ENCODE assay signal across 11 cellular contexts in genomic region chr12:125193798-125194562, GRCh38. TPM values are rescaled to one million over a fixed set of nuclear protein-coding genes. Genes with fewer than 3 reads are reported as not detected.
DNase-seq lines count a peak whose midpoint lies in the region; ATAC-seq and TF ChIP-seq lines count a peak whose summit lies in the region.
"Had no signal": no experiment of that assay in that cellular context is flagged by ENCODE, and none has a peak within 500 bp of the region (broad histone marks: within the 10 kb centered on the region; RNA-seq: fewer than 3 reads in every experiment).

No MANE protein-coding gene starts in this region.

- no peak overlapping the region for H3K9ac ChIP-seq in neuronal stem cell (ENCODE audit: low read depth, low read length, poor library complexity)

- no peak overlapping the region for H4K91ac ChIP-seq in neuronal stem cell (ENCODE audit: low read depth, low read length, poor library complexity)

- H4K8ac ChIP-seq in neuronal stem cell (ENCODE audit: low read depth, low read length): no peak overlapping the region

- no peaks in the 10 kb centered on the region for H3K36me3 Mint-ChIP-seq in activated naive CD4-positive, alpha-beta T cell treated with anti-CD3 and anti-CD28 coated beads for 36 hours (ENCODE audit: low read depth)
- H3K36me3 Mint-ChIP-seq: activated naive CD8-positive, alpha-beta T cell had no signal

- peaks cover 13% of the 10 kb centered on the region for H3K79me1 ChIP-seq in neuronal stem cell (ENCODE audit: low read depth, low read length)

- DNase-seq in DMS53 (lab: John Stamatoyannopoulos, UW) (peak; percentile 25), DMS53 treated with DMSO at 0.1 percent for 48 hours (lab: John Stamatoyannopoulos, UW; ENCODE audit: unreplicated experiment) (no peak), NCI-H510A (lab: John Stamatoyannopoulos, UW) (peak; percentile 33), choroid plexus epithelial cell (ENCODE audit: low read depth) (no peak), neuronal stem cell (ENCODE audit: low spot score) (no peak), T-helper 2 cell (no peak)
- DNase-seq in activated naive CD4-positive, alpha-beta T cell treated with anti-CD3 and anti-CD28 coated beads for 36 hours: no peak
- DNase-seq: gastrocnemius medialis, trophoblast cell had no signal

- H3K4me1 Mint-ChIP-seq in activated naive CD4-positive, alpha-beta T cell treated with anti-CD3 and anti-CD28 coated beads for 36 hours (ENCODE audit: low read depth): no peaks in the 10 kb centered on the region

- no peak overlapping the region for H2BK120ac ChIP-seq in neuronal stem cell (ENCODE audit: low read depth, low read length)

- intact Hi-C loops in activated naive CD4-positive, alpha-beta T cell treated with anti-CD3 and anti-CD28 coated beads for 36 hours (cut with micrococcal nuclease): no loop called here

- peak overlapping the region; percentile 24 for H3K27ac ChIP-seq in neuronal stem cell (replicated peaks; ENCODE audit: low read length)
- H3K27ac ChIP-seq: gastrocnemius medialis had no signal

- H3K4ac ChIP-seq in neuronal stem cell (ENCODE audit: low read length): no peak overlapping the region

- H3K18ac ChIP-seq in neuronal stem cell (ENCODE audit: low read length): no peak overlapping the region

- H3K4me3 Mint-ChIP-seq in activated naive CD4-positive, alpha-beta T cell treated with anti-CD3 and anti-CD28 coated beads for 36 hours: no peak overlapping the region
- H3K4me3 Mint-ChIP-seq: activated naive CD8-positive, alpha-beta T cell had no signal

- no peak overlapping the region for H3K4me2 ChIP-seq in neuronal stem cell (ENCODE audit: insufficient read depth, low read length, poor library complexity, severe bottlenecking)

- H3K36me3 ChIP-seq in neuronal stem cell (replicated peaks in 1 of 2; ENCODE audit: control insufficient read depth in 2 of 2, insufficient read depth in 2 of 2, low read length in 2 of 2): peaks cover 0 to 2% of the 10 kb centered on the region in 2 donors
- H3K36me3 ChIP-seq: gastrocnemius medialis had no signal

- H2BK5ac ChIP-seq in neuronal stem cell (ENCODE audit: low read length): peak overlapping the region; percentile 63

- H3K14ac ChIP-seq in neuronal stem cell (ENCODE audit: low read length): no peak overlapping the region

- no peak for ATAC-seq in HG03175 (IDR thresholded peaks at IDR 0.05; ENCODE audit: unreplicated experiment)
- ATAC-seq: gastrocnemius medialis had no signal

- H3K9me3 ChIP-seq in neuronal stem cell (replicated peaks in 1 of 2; ENCODE audit: control insufficient read depth in 2 of 2, insufficient read depth in 1 of 2, low read depth in 1 of 2, low read length in 2 of 2): no peaks in the 10 kb centered on the region
- H3K9me3 ChIP-seq: gastrocnemius medialis had no signal

- TF ChIP-seq CTCF in choroid plexus epithelial cell (conservative IDR thresholded peaks at IDR 0.05; ENCODE audit: low read depth, low read length): peak; percentile 19

- H3K27me3 ChIP-seq in neuronal stem cell (ENCODE audit: control insufficient read depth in 3 of 3, insufficient read depth in 3 of 3, low read depth in 1 of 3, low read length in 3 of 3): peaks cover 0 to 31% (median 0%) of the 10 kb centered on the region in 3 experiments

- H3K4me3 ChIP-seq in choroid plexus epithelial cell (ENCODE audit: low read depth, low read length): no peak overlapping the region
- H3K4me3 ChIP-seq in neuronal stem cell (ENCODE audit: low read length in 2 of 2): no peak overlapping the region
- H3K4me3 ChIP-seq: gastrocnemius medialis had no signal

- no peak overlapping the region for H2BK15ac ChIP-seq in neuronal stem cell (ENCODE audit: low read length)

- no peak overlapping the region for H2BK12ac ChIP-seq in neuronal stem cell (ENCODE audit: low read length)

- no CpG with 5 or more reads among the region's 16 CpGs for WGBS in neuronal stem cell (ENCODE audit: extremely low coverage in 2 of 2, insufficient read length in 2 of 2, insufficient replicate concordance in 1 of 2), 2 donors

- CTCF ChIA-PET in activated naive CD4-positive, alpha-beta T cell treated with anti-CD3 and anti-CD28 coated beads for 36 hours (lab: Charles Lee): interaction anchor here (1.1 kb wide), 1 partner anchor 12 kb away, joined by 3 read pairs; no protein-coding TSS in a partner anchor

- no peak overlapping the region for H3K27ac Mint-ChIP-seq in activated naive CD4-positive, alpha-beta T cell treated with anti-CD3 and anti-CD28 coated beads for 36 hours
- H3K27ac Mint-ChIP-seq: activated naive CD8-positive, alpha-beta T cell had no signal

- H3K23ac ChIP-seq in neuronal stem cell (ENCODE audit: low read depth, low read length, poor library complexity): no peak overlapping the region

- no peak overlapping the region for H2AK5ac ChIP-seq in neuronal stem cell (ENCODE audit: low read depth, low read length)

- H2AFZ ChIP-seq in neuronal stem cell (ENCODE audit: low read length): peak overlapping the region; percentile 78

- peaks cover 29% of the 10 kb centered on the region for H3K27me3 Mint-ChIP-seq in activated naive CD4-positive, alpha-beta T cell treated with anti-CD3 and anti-CD28 coated beads for 36 hours (ENCODE audit: low read depth)

- H3K9me3 Mint-ChIP-seq in activated naive CD4-positive, alpha-beta T cell treated with anti-CD3 and anti-CD28 coated beads for 36 hours: no peaks in the 10 kb centered on the region

- H3K4me1 ChIP-seq in neuronal stem cell (ENCODE audit: control insufficient read depth in 2 of 2, insufficient read depth in 1 of 2, low read depth in 1 of 2, low read length in 2 of 2): peaks cover 14 to 29% of the 10 kb centered on the region in 2 donors
- H3K4me1 ChIP-seq: gastrocnemius medialis had no signal

RNA-seq across cellular contexts. Expression of gene TMEM132B, which starts 7.8 kb away (rescaled TPM):
- polyA plus RNA-seq in neuronal stem cell (2013, experiment 1 of 2): 24.9 TPM
- polyA plus RNA-seq in neuronal stem cell (2013, experiment 2 of 2): 26.0 TPM
- total RNA-seq in activated naive CD4-positive, alpha-beta T cell treated with anti-CD3 and anti-CD28 coated beads for 36 hours: not detected

Comparison
In these comparisons a context has a peak if more than half of its experiments do, and no peak if none do; other contexts are left out.
1. DNase-seq: peak in DMS53 (single experiment) and NCI-H510A (single experiment); none in DMS53 treated with DMSO at 0.1 percent for 48 hours (single experiment), choroid plexus epithelial cell (single experiment), neuronal stem cell (single experiment), T-helper 2 cell (0 of 5) and activated naive CD4-positive, alpha-beta T cell treated with anti-CD3 and anti-CD28 coated beads for 36 hours (single experiment).